9 cellular contexts compared by ENCODE assay signal in genomic region chr2:168712053-168712452, GRCh38.
A peak's percentile ranks its signal among the peaks of the same experiment; 100 is the strongest.
DNase-seq lines count a peak whose midpoint lies in the region; ATAC-seq and TF ChIP-seq lines count a peak whose summit lies in the region.
"Had no signal": no experiment of that assay in that cellular context is flagged by ENCODE, and none has a peak within 500 bp of the region (broad histone marks: within the 10 kb centered on the region; RNA-seq: fewer than 3 reads in every experiment).

No MANE protein-coding gene starts in this region.

- no peak overlapping the region for H3K4me3 ChIP-seq in brain microvascular endothelial cell (ENCODE audit: low read depth, low read length)
- no peak overlapping the region for H3K4me3 ChIP-seq in sigmoid colon
- no peak overlapping the region for H3K4me3 ChIP-seq in SK-N-SH (ENCODE audit: low read depth in 2 of 2, low read length in 1 of 2)

- peak; percentile 52 for TF ChIP-seq CTCF in GM12874 (IDR thresholded peaks at IDR 0.05; ENCODE audit: insufficient read depth, low read depth, low read length)
- peak; percentile 34 for TF ChIP-seq CTCF in brain microvascular endothelial cell (IDR thresholded peaks at IDR 0.05; ENCODE audit: low read depth, low read length, missing control alignments)
- TF ChIP-seq CTCF in sigmoid colon (IDR thresholded peaks at IDR 0.05), result no peak
- no peak for TF ChIP-seq CTCF in SK-N-SH (IDR thresholded peaks at IDR 0.05)

- no peak for TF ChIP-seq POLR2A in sigmoid colon (IDR thresholded peaks at IDR 0.05)

- H3K27ac ChIP-seq in brain microvascular endothelial cell (no peak overlapping the region), sigmoid colon (no peak overlapping the region), SK-N-SH (ENCODE audit: low read depth in 2 of 2, low read length in 1 of 2) (no peak overlapping the region)

- no peaks in the 10 kb centered on the region for H3K27me3 ChIP-seq in brain microvascular endothelial cell (replicated peaks)
- H3K27me3 ChIP-seq in sigmoid colon, result no peaks in the 10 kb centered on the region
- no peaks in the 10 kb centered on the region for H3K27me3 ChIP-seq in SK-N-SH (ENCODE audit: insufficient read depth)

- H3K4me2 ChIP-seq in SK-N-SH, result no peak overlapping the region

- H3K9me2 ChIP-seq in SK-N-SH, result no peaks in the 10 kb centered on the region

- TF ChIP-seq EP300 in sigmoid colon (IDR thresholded peaks at IDR 0.05) (no peak), SK-N-SH (IDR thresholded peaks at IDR 0.05; ENCODE audit: borderline replicate concordance in 1 of 2, low read depth in 1 of 2, low read length in 1 of 2) (no peak)

- H3K9me3 ChIP-seq in sigmoid colon, result no peaks in the 10 kb centered on the region
- no peaks in the 10 kb centered on the region for H3K9me3 ChIP-seq in SK-N-SH

- H3K79me2 ChIP-seq in SK-N-SH (ENCODE audit: insufficient read depth), result no peaks in the 10 kb centered on the region

- intact Hi-C loops in sigmoid colon (cut with DNase I), result no loop called here

- no peak overlapping the region for H2AFZ ChIP-seq in SK-N-SH (ENCODE audit: low read depth)

- H3K36me3 ChIP-seq in brain microvascular endothelial cell (replicated peaks) (no peaks in the 10 kb centered on the region), sigmoid colon (no peaks in the 10 kb centered on the region), SK-N-SH (replicated peaks in 1 of 2; ENCODE audit: control insufficient read depth in 1 of 2, insufficient read depth in 2 of 2, low read length in 1 of 2) (no peaks in the 10 kb centered on the region)

- POLR2A ChIA-PET in SK-N-SH (lab: Yijun Ruan, JAX), result no interaction called here

- in situ Hi-C loops in brain microvascular endothelial cell (cut with HindIII; ENCODE audit: low pct_ligation_motif_present, low sequenced_read_pairs), result no loop called here

- 46 to 60% methylated on average over 1 of the region's 1 CpG for WGBS in sigmoid colon, 2 donors
- WGBS in SK-N-SH (ENCODE audit: low lambda C conversion rate), result no CpG with 5 or more reads among the region's 1 CpG

- peak; percentile 99 for ATAC-seq in GM21360 (IDR thresholded peaks at IDR 0.05; ENCODE audit: unreplicated experiment)
- ATAC-seq in HG03159 (IDR thresholded peaks at IDR 0.05; ENCODE audit: unreplicated experiment), result peak; percentile 99

- TF ChIP-seq RAD21 in SK-N-SH (IDR thresholded peaks at IDR 0.05; ENCODE audit: low read length), result no peak

- DNase-seq in brain microvascular endothelial cell (no peak), HPDE6-E6E7 (ENCODE audit: extremely low spot score) (no peak), sigmoid colon (no peak), SK-N-SH (no peak), globus pallidus (ENCODE audit: low spot score) (no peak)
- DNase-seq: naive thymus-derived CD8-positive, alpha-beta T cell had no signal

- CTCF ChIA-PET in SK-N-SH (lab: Yijun Ruan, JAX), result no interaction called here

- H4K20me1 ChIP-seq in SK-N-SH (ENCODE audit: insufficient read depth), result no peaks in the 10 kb centered on the region

- no peaks in the 10 kb centered on the region for H3K4me1 ChIP-seq in sigmoid colon
- H3K4me1 ChIP-seq in SK-N-SH (ENCODE audit: control insufficient read depth in 1 of 2, insufficient read depth in 2 of 2, low read depth in 1 of 2, low read length in 1 of 2), result peaks cover 0 to 3% of the 10 kb centered on the region in 2 experiments; a peak in 2 of 4 replicates

- peaks cover 5% of the 10 kb centered on the region for H3F3A ChIP-seq in SK-N-SH (replicated peaks; ENCODE audit: insufficient read depth)

- H3K9ac ChIP-seq in SK-N-SH, result no peak overlapping the region

TF ChIP-seq in SK-N-SH, 30 proteins besides CTCF, POLR2A, EP300 and RAD21:
- TF ChIP-seq REST (IDR thresholded peaks at IDR 0.05; ENCODE audit: low read depth, low read length) (no peak), RXRA (IDR thresholded peaks at IDR 0.05; ENCODE audit: borderline replicate concordance, low read depth) (no peak), MXI1 (IDR thresholded peaks at IDR 0.05; ENCODE audit: low read depth, low read length) (no peak), RCOR1 (IDR thresholded peaks at IDR 0.05; ENCODE audit: low read length) (no peak), FOXJ3 (CRISPR knock-in tag; IDR thresholded peaks at IDR 0.05) (no peak), NRF1 (IDR thresholded peaks at IDR 0.05; ENCODE audit: low read depth, low read length) (no peak), TEAD4 (IDR thresholded peaks at IDR 0.05; ENCODE audit: borderline replicate concordance, insufficient read depth) (no peak), SMC3 (IDR thresholded peaks at IDR 0.05; ENCODE audit: low read depth, low read length) (no peak), GATA2 (CRISPR knock-in tag; IDR thresholded peaks at IDR 0.05) (no peak)

Comparison
In these comparisons a context has a peak if more than half of its experiments do, and no peak if none do; other contexts are left out.
1. CTCF ChIP-seq: peak in GM12874 (single experiment) and brain microvascular endothelial cell (single experiment); none in sigmoid colon (0 of 4) and SK-N-SH (single experiment).